ENCODE assay signal across 8 cellular contexts in genomic region chr4:4673070-4673469, GRCh38.
A peak's percentile ranks its signal among the peaks of the same experiment; 100 is the strongest.
DNase-seq lines count a peak whose midpoint lies in the region; ATAC-seq, FAIRE-seq and TF ChIP-seq lines count a peak whose summit lies in the region.
"Had no signal": no experiment of that assay in that cellular context is flagged by ENCODE, and none has a peak within 500 bp of the region (broad histone marks: within the 10 kb centered on the region; RNA-seq: fewer than 3 reads in every experiment).

No MANE protein-coding gene starts in this region.

- POLR2A ChIA-PET in activated CD4-positive, alpha-beta memory T cell treated with anti-CD3 and anti-CD28 coated beads for 36 hours (lab: Charles Lee) = no interaction called here

- no peak overlapping the region for H3K4me3 Mint-ChIP-seq in nephron progenitor cell
- no peak overlapping the region for H3K4me3 Mint-ChIP-seq in activated CD4-positive, alpha-beta memory T cell treated with anti-CD3 and anti-CD28 coated beads for 36 hours

- ATAC-seq in HG03108 (IDR thresholded peaks at IDR 0.05; ENCODE audit: unreplicated experiment) = no peak

- CTCF ChIA-PET in activated CD4-positive, alpha-beta memory T cell treated with anti-CD3 and anti-CD28 coated beads for 36 hours (lab: Charles Lee) = no interaction called here

- H3K27me3 ChIP-seq in bronchial epithelial cell (ENCODE audit: control insufficient read depth, insufficient read depth, low read length) = no peaks in the 10 kb centered on the region

- H3K4me3 ChIP-seq in bronchial epithelial cell (ENCODE audit: low read depth, low read length) = no peak overlapping the region

- DNase-seq in NAMALWA (ENCODE audit: low spot score) = peak; percentile 30
- peak; percentile 11 for DNase-seq in bronchial epithelial cell (ENCODE audit: low read depth)
- peak; percentile 88 for DNase-seq in nephron progenitor cell
- DNase-seq in activated CD4-positive, alpha-beta memory T cell treated with anti-CD3 and anti-CD28 coated beads for 36 hours = no peak
- DNase-seq in RPMI8226 = no peak
- DNase-seq: NCI-H1092 treated with DMSO at 0.1 percent for 48 hours had no signal

- intact Hi-C loops in activated CD4-positive, alpha-beta memory T cell treated with anti-CD3 and anti-CD28 coated beads for 36 hours (cut with micrococcal nuclease) = no loop called here

- peaks cover 10% of the 10 kb centered on the region for H3K27me3 Mint-ChIP-seq in nephron progenitor cell (ENCODE audit: low read depth, poor library complexity)
- no peaks in the 10 kb centered on the region for H3K27me3 Mint-ChIP-seq in activated CD4-positive, alpha-beta memory T cell treated with anti-CD3 and anti-CD28 coated beads for 36 hours

- FAIRE-seq in G401.6 (lab: Jason Lieb, UNC) (peak; percentile 99), bronchial epithelial cell (lab: Jason Lieb, UNC) (no peak)

- TF ChIP-seq CTCF in bronchial epithelial cell (IDR thresholded peaks at IDR 0.05; ENCODE audit: insufficient read depth, low read length, severe bottlenecking) (no peak), nephron progenitor cell (IDR thresholded peaks at IDR 0.05) (no peak)

- H3K9me3 Mint-ChIP-seq in nephron progenitor cell = no peaks in the 10 kb centered on the region
- no peaks in the 10 kb centered on the region for H3K9me3 Mint-ChIP-seq in activated CD4-positive, alpha-beta memory T cell treated with anti-CD3 and anti-CD28 coated beads for 36 hours

- H3K27ac Mint-ChIP-seq in nephron progenitor cell = no peak overlapping the region
- H3K27ac Mint-ChIP-seq in activated CD4-positive, alpha-beta memory T cell treated with anti-CD3 and anti-CD28 coated beads for 36 hours = no peak overlapping the region

- H3K36me3 ChIP-seq in bronchial epithelial cell (ENCODE audit: control insufficient read depth, insufficient read depth, low read length) = no peaks in the 10 kb centered on the region

- no peaks in the 10 kb centered on the region for H3K36me3 Mint-ChIP-seq in nephron progenitor cell (ENCODE audit: low read depth)
- H3K36me3 Mint-ChIP-seq in activated CD4-positive, alpha-beta memory T cell treated with anti-CD3 and anti-CD28 coated beads for 36 hours = peaks cover 2% of the 10 kb centered on the region

- H3K4me1 Mint-ChIP-seq in nephron progenitor cell = peaks cover 70% of the 10 kb centered on the region
- H3K4me1 Mint-ChIP-seq in activated CD4-positive, alpha-beta memory T cell treated with anti-CD3 and anti-CD28 coated beads for 36 hours (ENCODE audit: low read depth) = no peaks in the 10 kb centered on the region

Comparison
In these comparisons a context has a peak if more than half of its experiments do, and no peak if none do; other contexts are left out.
1. DNase-seq: peak in NAMALWA (single experiment), bronchial epithelial cell (single experiment) and nephron progenitor cell (single experiment); none in activated CD4-positive, alpha-beta memory T cell treated with anti-CD3 and anti-CD28 coated beads for 36 hours (single experiment) and RPMI8226 (single experiment).